17 cellular contexts compared by ENCODE assay signal in genomic region chr2:144130551-144130950, GRCh38.
DNase-seq lines count a peak whose midpoint lies in the region; ATAC-seq, FAIRE-seq and TF ChIP-seq lines count a peak whose summit lies in the region.
"Had no signal": no experiment of that assay in that cellular context is flagged by ENCODE, and none has a peak within 500 bp of the region (broad histone marks: within the 10 kb centered on the region; RNA-seq: fewer than 3 reads in every experiment).

No MANE protein-coding gene starts in this region.

- no peak overlapping the region for H3K27ac Mint-ChIP-seq in stimulated activated naive CD8-positive, alpha-beta T cell treated with anti-CD3 and anti-CD28 coated beads, Interleukin-15, amount 100 ng/mL, for 72 hours
- peak overlapping the region; percentile 75 for H3K27ac Mint-ChIP-seq in stimulated activated effector memory CD8-positive, alpha-beta T cell treated with anti-CD3 and anti-CD28 coated beads, Interleukin-12 subunit alpha, Interleukin-12 subunit beta, amount 100 ng/mL, for 72 hours
- H3K27ac Mint-ChIP-seq: CD4-positive, alpha-beta memory T cell; GM23338; H9 had no signal

- H3K36me3 ChIP-seq in IMR-90 (ENCODE audit: control insufficient read depth, insufficient read depth, low read length) = no peaks in the 10 kb centered on the region
- H3K36me3 ChIP-seq in K562 (ENCODE audit: control insufficient read depth, insufficient read depth, low read length) = no peaks in the 10 kb centered on the region

- no peaks in the 10 kb centered on the region for H3K9me3 ChIP-seq in IMR-90 (ENCODE audit: control insufficient read depth, insufficient read depth, low read length)
- H3K9me3 ChIP-seq in K562 (replicated peaks; ENCODE audit: control insufficient read depth, insufficient read depth, low read depth, low read length) = no peaks in the 10 kb centered on the region

- H3K4ac ChIP-seq in IMR-90 (ENCODE audit: low read depth, low read length) = peak overlapping the region; percentile 14; the same call in 1 of the 2 replicates

- no peak overlapping the region for H3K4me3 Mint-ChIP-seq in stimulated activated naive CD8-positive, alpha-beta T cell treated with anti-CD3 and anti-CD28 coated beads, Interleukin-15, amount 100 ng/mL, for 72 hours
- H3K4me3 Mint-ChIP-seq in stimulated activated effector memory CD8-positive, alpha-beta T cell treated with anti-CD3 and anti-CD28 coated beads, Interleukin-12 subunit alpha, Interleukin-12 subunit beta, amount 100 ng/mL, for 72 hours = no peak overlapping the region
- H3K4me3 Mint-ChIP-seq: CD4-positive, alpha-beta memory T cell; GM23338; H9 had no signal

- peak overlapping the region; percentile 75 for H2BK5ac ChIP-seq in IMR-90 (ENCODE audit: low read depth, low read length, poor library complexity, severe bottlenecking)

- H3K23ac ChIP-seq in IMR-90 (ENCODE audit: low read depth, low read length) = no peak overlapping the region; the same call in 1 of the 2 replicates

- no peak overlapping the region for H2AFZ ChIP-seq in IMR-90 (replicated peaks; ENCODE audit: low read length, poor library complexity)
- no peak overlapping the region for H2AFZ ChIP-seq in K562 (ENCODE audit: low read depth, low read length)
- H2AFZ ChIP-seq: GM23338 had no signal

- no peak overlapping the region for H3K4me2 ChIP-seq in IMR-90 (ENCODE audit: low read depth, low read length)
- no peak overlapping the region for H3K4me2 ChIP-seq in K562 (ENCODE audit: insufficient read depth, low read length)
- H3K4me2 ChIP-seq: GM23338 had no signal

- H4K8ac ChIP-seq in IMR-90 (ENCODE audit: low read depth in 2 of 2, low read length in 2 of 2) = peak overlapping the region in 1 of 2 experiments; percentile 82; a peak in 2 of 4 replicates

- DNase-seq in stimulated activated naive CD8-positive, alpha-beta T cell treated with anti-CD3 and anti-CD28 coated beads, Interleukin-15, Interleukin-2, amounts not matched to agents 100 U/mL and 50 U/mL, for 24 hours = no peak
- no peak for DNase-seq in stimulated activated naive CD8-positive, alpha-beta T cell treated with anti-CD3 and anti-CD28 coated beads, Interleukin-15, amount 100 ng/mL, for 72 hours
- DNase-seq in IMR-90 (no peak), K562 (ENCODE audit: extremely low read depth in 1 of 4, low spot score in 3 of 4) (peak in 1 of 4 experiments; percentile 25), SK-N-DZ (ENCODE audit: low spot score) (no peak), GM19239 (ENCODE audit: insufficient read length, low spot score) (no peak)
- no peak for DNase-seq in stimulated activated effector memory CD8-positive, alpha-beta T cell treated with anti-CD3 and anti-CD28 coated beads, Interleukin-12 subunit alpha, Interleukin-12 subunit beta, amount 100 ng/mL, for 72 hours (ENCODE audit: low spot score in 2 of 2)
- DNase-seq: C1 segment of cervical spinal cord; Calu3; CD4-positive, alpha-beta memory T cell; COR-L47; DMS79 treated with DMSO at 0.1 percent for 48 hours; H9 had no signal

- TF ChIP-seq EP300 in K562 (IDR thresholded peaks at IDR 0.05; ENCODE audit: low read length) = no peak

- H3K14ac ChIP-seq in IMR-90 (replicated peaks; ENCODE audit: low read depth, low read length) = no peak overlapping the region

- H3K27ac ChIP-seq in IMR-90 (ENCODE audit: insufficient read depth, low read length) (no peak overlapping the region), K562 (ENCODE audit: extremely low read depth, low read depth, low read length) (no peak overlapping the region)

- H3K79me1 ChIP-seq in IMR-90 (ENCODE audit: low read depth in 1 of 2, low read length in 2 of 2) = no peaks in the 10 kb centered on the region

- H2AK9ac ChIP-seq in IMR-90 (replicated peaks; ENCODE audit: low read depth, low read length, poor library complexity) = no peak overlapping the region

- in situ Hi-C loops in IMR-90 (cut with MboI; ENCODE audit: low sequenced_read_pairs) (no loop called here), K562 (cut with MboI) (no loop called here)

- H3K27me3 ChIP-seq in IMR-90 (ENCODE audit: control insufficient read depth, insufficient read depth, low read length) (no peaks in the 10 kb centered on the region), K562 (ENCODE audit: control insufficient read depth in 2 of 2, insufficient read depth in 2 of 2, low read length in 2 of 2) (no peaks in the 10 kb centered on the region)

- H3K9me1 ChIP-seq in IMR-90 (ENCODE audit: insufficient read depth, low read length) (no peaks in the 10 kb centered on the region), K562 (ENCODE audit: control insufficient read depth, insufficient read depth, low read length) (no peaks in the 10 kb centered on the region)

- H4K20me1 ChIP-seq in IMR-90 (ENCODE audit: insufficient read depth, low read length) (no peaks in the 10 kb centered on the region), K562 (replicated peaks; ENCODE audit: control insufficient read depth, insufficient read depth, low read length) (no peaks in the 10 kb centered on the region)

- peak overlapping the region; percentile 36; the same call in 1 of the 3 replicates for H2BK15ac ChIP-seq in IMR-90 (ENCODE audit: low read depth, low read length)

- H3K27me3 Mint-ChIP-seq in stimulated activated naive CD8-positive, alpha-beta T cell treated with anti-CD3 and anti-CD28 coated beads, Interleukin-15, amount 100 ng/mL, for 72 hours = no peaks in the 10 kb centered on the region
- H3K27me3 Mint-ChIP-seq: CD4-positive, alpha-beta memory T cell had no signal

- dilution Hi-C loops in IMR-90 (cut with HindIII; ENCODE audit: low sequenced_read_pairs, unreplicated experiment) = no loop called here

- H4K5ac ChIP-seq in IMR-90 (ENCODE audit: low read depth, low read length) = peak overlapping the region; percentile 25; the same call in 1 of the 2 replicates

- H2BK20ac ChIP-seq in IMR-90 (ENCODE audit: low read depth, low read length) = peak overlapping the region; percentile 66

- intact Hi-C loops in IMR-90 (cut with micrococcal nuclease) = no loop called here
- intact Hi-C loops in K562 (cut with micrococcal nuclease) = no loop called here

- CTCF ChIA-PET in IMR-90 (lab: Yijun Ruan, JAX) (no interaction called here), K562 (lab: Yijun Ruan, JAX; ENCODE audit: low intra/inter-chr PET ratio) (no interaction called here)

- peaks cover 26% of the 10 kb centered on the region for H3K36me3 Mint-ChIP-seq in stimulated activated effector memory CD8-positive, alpha-beta T cell treated with anti-CD3 and anti-CD28 coated beads, Interleukin-12 subunit alpha, Interleukin-12 subunit beta, amount 100 ng/mL, for 72 hours

- no peak for TF ChIP-seq RAD21 in IMR-90 (IDR thresholded peaks at IDR 0.05; ENCODE audit: low read length)
- no peak for TF ChIP-seq RAD21 in K562 (CRISPR knock-in tag; conservative IDR thresholded peaks at IDR 0.05 in 1 of 2, IDR thresholded peaks at IDR 0.05 in 1 of 2)

- H3K4me3 ChIP-seq in IMR-90 (ENCODE audit: insufficient read depth, low read depth, low read length) (no peak overlapping the region), K562 (no peak overlapping the region)
- H3K4me3 ChIP-seq: GM23338 had no signal

- H2AK5ac ChIP-seq in IMR-90 (ENCODE audit: low read depth, low read length) = peak overlapping the region; percentile 8; the same call in 1 of the 2 replicates

- POLR2A ChIA-PET in IMR-90 (lab: Charles Lee; ENCODE audit: unreplicated experiment) (no interaction called here), K562 (lab: Yijun Ruan, JAX) (interaction anchor here (0.5 to 1.2 kb wide), 2 partner anchors 10 to 177 kb away, joined by 3 to 4 read pairs; no protein-coding TSS in a partner anchor)

- H3K9me3 Mint-ChIP-seq in stimulated activated naive CD8-positive, alpha-beta T cell treated with anti-CD3 and anti-CD28 coated beads, Interleukin-15, amount 100 ng/mL, for 72 hours = peaks cover 6 to 8% of the 10 kb centered on the region in 2 donors
- H3K9me3 Mint-ChIP-seq in stimulated activated effector memory CD8-positive, alpha-beta T cell treated with anti-CD3 and anti-CD28 coated beads, Interleukin-12 subunit alpha, Interleukin-12 subunit beta, amount 100 ng/mL, for 72 hours = no peaks in the 10 kb centered on the region
- H3K9me3 Mint-ChIP-seq: GM23338, H9 had no signal

- peak; percentile 24 for ATAC-seq in stimulated activated naive CD8-positive, alpha-beta T cell treated with anti-CD3 and anti-CD28 coated beads, Interleukin-15, Interleukin-2, amounts not matched to agents 100 U/mL and 50 U/mL, for 24 hours
- no peak for ATAC-seq in stimulated activated naive CD8-positive, alpha-beta T cell treated with anti-CD3 and anti-CD28 coated beads, Interleukin-15, amount 100 ng/mL, for 72 hours
- ATAC-seq in IMR-90 (ENCODE audit: low read depth) (no peak), K562 (no peak), GM19455 (IDR thresholded peaks at IDR 0.05; ENCODE audit: unreplicated experiment) (no peak)
- ATAC-seq in stimulated activated effector memory CD8-positive, alpha-beta T cell treated with anti-CD3 and anti-CD28 coated beads, Interleukin-12 subunit alpha, Interleukin-12 subunit beta, amount 100 ng/mL, for 72 hours = no peak
- ATAC-seq: GM23338, HCT116 had no signal

- no peak overlapping the region for H4K91ac ChIP-seq in IMR-90 (ENCODE audit: insufficient read depth, low read depth, low read length)

- H3K4me1 Mint-ChIP-seq in stimulated activated naive CD8-positive, alpha-beta T cell treated with anti-CD3 and anti-CD28 coated beads, Interleukin-15, amount 100 ng/mL, for 72 hours = peaks cover 4% of the 10 kb centered on the region
- H3K4me1 Mint-ChIP-seq in stimulated activated effector memory CD8-positive, alpha-beta T cell treated with anti-CD3 and anti-CD28 coated beads, Interleukin-12 subunit alpha, Interleukin-12 subunit beta, amount 100 ng/mL, for 72 hours = peaks cover 53% of the 10 kb centered on the region
- H3K4me1 Mint-ChIP-seq: CD4-positive, alpha-beta memory T cell had no signal

- H2BK120ac ChIP-seq in IMR-90 (ENCODE audit: low read depth, low read length) = peak overlapping the region; percentile 69

- H3K9ac ChIP-seq in IMR-90 (ENCODE audit: low read depth, low read length) (no peak overlapping the region), K562 (ENCODE audit: insufficient read depth in 1 of 2, low read depth in 2 of 2, low read length in 2 of 2) (no peak overlapping the region)

- BruUV-seq in IMR-90 (replicated peaks; lab: Mats Ljungman, UMichigan) = no TSS peak
- BruUV-seq in K562 (replicated peaks; lab: Mats Ljungman, UMichigan) = no TSS peak

- H3K18ac ChIP-seq in IMR-90 (ENCODE audit: low read depth, low read length) = peak overlapping the region; percentile 81; the same call in 1 of the 2 replicates

- H3K4me1 ChIP-seq in IMR-90 (ENCODE audit: control insufficient read depth, insufficient read depth, low read length) = peaks cover 2% of the 10 kb centered on the region; the same call in 1 of the 2 replicates
- H3K4me1 ChIP-seq in K562 (replicated peaks in 1 of 2; ENCODE audit: control insufficient read depth in 2 of 2, insufficient read depth in 2 of 2, low read length in 2 of 2) = peaks cover 0 to 12% of the 10 kb centered on the region in 2 experiments; a peak in 2 of 5 replicates

- TF ChIP-seq CTCF in IMR-90 (conservative IDR thresholded peaks at IDR 0.05; ENCODE audit: low read depth, low read length) = no peak
- no peak for TF ChIP-seq CTCF in K562 (IDR thresholded peaks at IDR 0.05 in 2 of 3, conservative IDR thresholded peaks at IDR 0.05 in 1 of 3; ENCODE audit: insufficient read depth in 2 of 3, low read depth in 1 of 3, low read length in 3 of 3)

- peak; percentile 6 for FAIRE-seq in K562 (lab: Jason Lieb, UNC)
- FAIRE-seq in GM19239 (lab: Jason Lieb, UNC) = no peak
- FAIRE-seq: G401.6 had no signal

- H3K79me2 ChIP-seq in K562 (ENCODE audit: control insufficient read depth, insufficient read depth, low read length) = no peaks in the 10 kb centered on the region

- no peak overlapping the region; the same call in 1 of the 2 replicates for H3K56ac ChIP-seq in IMR-90 (ENCODE audit: extremely low read depth, insufficient read depth, low read length)

- TF ChIP-seq POLR2A in IMR-90 (IDR thresholded peaks at IDR 0.05; ENCODE audit: low read depth, low read length) = no peak
- no peak for TF ChIP-seq POLR2A in K562 (conservative IDR thresholded peaks at IDR 0.05)
